In genomic region chr6:155628315-155628714, GRCh38 we compare ENCODE assay signal across 8 cellular contexts.
DNase-seq lines count a peak whose midpoint lies in the region; ATAC-seq, FAIRE-seq and TF ChIP-seq lines count a peak whose summit lies in the region.
"Had no signal": no experiment of that assay in that cellular context is flagged by ENCODE, and none has a peak within 500 bp of the region (broad histone marks: within the 10 kb centered on the region; RNA-seq: fewer than 3 reads in every experiment).

No MANE protein-coding gene starts in this region.

- no peaks in the 10 kb centered on the region for H3K36me3 ChIP-seq in mucosa of descending colon (ENCODE audit: low read depth)
- H3K36me3 ChIP-seq: colonic mucosa had no signal

- H3K9me3 ChIP-seq in mucosa of descending colon, result no peaks in the 10 kb centered on the region
- H3K9me3 ChIP-seq: colonic mucosa had no signal

- DNase-seq in activated CD4-positive, CD25-positive, alpha-beta regulatory T cell treated with anti-CD3 and anti-CD28 coated beads, Interleukin-2, amount 50 U/mL, for 72 hours, result peak; percentile 32
- peak; percentile 9 to 36 for DNase-seq in stimulated activated CD8-positive, alpha-beta memory T cell treated with anti-CD3 and anti-CD28 coated beads, Interleukin-15, amount 100 ng/mL, for 48 hours (ENCODE audit: low read depth in 2 of 2)
- no peak for DNase-seq in frontal cortex (ENCODE audit: low spot score in 2 of 2)
- DNase-seq in amygdala (lab: John Stamatoyannopoulos, UW), result no peak
- no peak for DNase-seq in mucosa of descending colon
- DNase-seq: colonic mucosa had no signal

- TF ChIP-seq CTCF in mucosa of descending colon (IDR thresholded peaks at IDR 0.05), result no peak

- H3K4me1 ChIP-seq in mucosa of descending colon (ENCODE audit: low read depth), result no peaks in the 10 kb centered on the region
- H3K4me1 ChIP-seq: colonic mucosa had no signal

- intact Hi-C loops in mucosa of descending colon (cut with DNase I, micrococcal nuclease), result no loop called here

- ATAC-seq in GM19328 (IDR thresholded peaks at IDR 0.05; ENCODE audit: unreplicated experiment) (peak; percentile 91), HG02678 (IDR thresholded peaks at IDR 0.05; ENCODE audit: unreplicated experiment) (peak; percentile 63), mucosa of descending colon (no peak)

- no peak overlapping the region for H3K4me3 ChIP-seq in mucosa of descending colon
- H3K4me3 ChIP-seq: colonic mucosa had no signal

- no peak for FAIRE-seq in frontal cortex (lab: Jason Lieb, UNC)

Comparison
In these comparisons a context has a peak if more than half of its experiments do, and no peak if none do; other contexts are left out.
1. DNase-seq: peak in activated CD4-positive, CD25-positive, alpha-beta regulatory T cell treated with anti-CD3 and anti-CD28 coated beads, Interleukin-2, amount 50 U/mL, for 72 hours (single experiment) and stimulated activated CD8-positive, alpha-beta memory T cell treated with anti-CD3 and anti-CD28 coated beads, Interleukin-15, amount 100 ng/mL, for 48 hours (2 of 2); none in frontal cortex (0 of 2), amygdala (0 of 56) and mucosa of descending colon (0 of 3).